ENCODE assay signal across 28 cellular contexts in genomic region chr7:30076411-30076810, GRCh38.
"Had no signal": no experiment of that assay in that cellular context is flagged by ENCODE, and none has a peak within 500 bp of the region (broad histone marks: within the 10 kb centered on the region; RNA-seq: fewer than 3 reads in every experiment).

No MANE protein-coding gene starts in this region.

- H3K9me3 ChIP-seq: ovary, psoas muscle, spleen, suprapubic skin, testis, tibial artery, transverse colon, upper lobe of right lung, uterus had no signal

- H3K79me2 ChIP-seq: parathyroid adenoma had no signal

- H3K36me3 ChIP-seq: neural progenitor cell, ovary, uterus had no signal

- DNase-seq: natural killer cell; occipital lobe; ovary; posterior cingulate gyrus; psoas muscle; right cardiac atrium; spleen; stimulated activated CD4-positive, alpha-beta T cell treated with anti-CD3 and anti-CD28 coated beads, Interleukin-12 subunit alpha, Interleukin-12 subunit beta, amount 100 ng/mL, for 4 hours; stimulated activated CD4-positive, alpha-beta T cell treated with anti-CD3 and anti-CD28 coated beads, Interleukin-1b, Interleukin-23, amount 100 ng/mL, for 48 hours; stimulated activated CD4-positive, alpha-beta T cell treated with anti-CD3 and anti-CD28 coated beads, Interleukin-4, amount 100 ng/mL, for 1 hour; stimulated activated CD4-positive, alpha-beta T cell treated with anti-CD3 and anti-CD28 coated beads, Interleukin-4, amount 100 ng/mL, for 4 hours; stimulated activated CD8-positive, alpha-beta memory T cell treated with anti-CD3 and anti-CD28 coated beads, Interleukin-4, amount 100 ng/mL, for 48 hours; stimulated activated naive CD4-positive, alpha-beta T cell; stimulated activated naive CD8-positive, alpha-beta T cell treated with anti-CD3 and anti-CD28 coated beads, Interleukin-15, amount 100 ng/mL, for 72 hours; stimulated activated naive CD8-positive, alpha-beta T cell treated with anti-CD3 and anti-CD28 coated beads, Interleukin-15, Interleukin-2, amounts not matched to agents 100 U/mL and 50 U/mL, for 24 hours; substantia nigra; testis; tibial artery; transverse colon; upper lobe of right lung; uterus had no signal

- H3K4me3 ChIP-seq: neural progenitor cell, ovary, psoas muscle, skin epidermis, smooth muscle cell, spleen, suprapubic skin, testis, tibial artery, transverse colon, upper lobe of right lung, uterus had no signal

- H2AFZ ChIP-seq: neural progenitor cell, parathyroid adenoma had no signal

- H3K9ac ChIP-seq: neural progenitor cell, parathyroid adenoma had no signal

- ATAC-seq: natural killer cell; psoas muscle; right cardiac atrium; sciatic nerve; stimulated activated memory B cell treated with anti-CD40 and anti-IgM and Interleukin-4, amounts not matched to agents 10 μg/mL and 1 μg/mL and 100 μg/mL, for 72 hours; stimulated activated naive CD8-positive, alpha-beta T cell treated with anti-CD3 and anti-CD28 coated beads, Interleukin-15, amount 100 ng/mL, for 72 hours; stimulated activated naive CD8-positive, alpha-beta T cell treated with anti-CD3 and anti-CD28 coated beads, Interleukin-15, Interleukin-2, amounts not matched to agents 100 U/mL and 50 U/mL, for 24 hours; upper lobe of right lung had no signal

- H3K4me1 ChIP-seq: neural progenitor cell, parathyroid adenoma, psoas muscle, suprapubic skin, testis, tibial artery, transverse colon, upper lobe of right lung, uterus had no signal

- H3K4me2 ChIP-seq: neural progenitor cell, smooth muscle cell had no signal

- H3K27ac ChIP-seq: neural progenitor cell, ovary, parathyroid adenoma, psoas muscle, skin epidermis, spleen, suprapubic skin, testis, tibial artery, transverse colon, upper lobe of right lung, uterus had no signal

- H3K27me3 ChIP-seq: neural progenitor cell, ovary, spleen, suprapubic skin, testis, tibial artery, transverse colon, upper lobe of right lung, uterus had no signal
